In the genomic region with DNA sequence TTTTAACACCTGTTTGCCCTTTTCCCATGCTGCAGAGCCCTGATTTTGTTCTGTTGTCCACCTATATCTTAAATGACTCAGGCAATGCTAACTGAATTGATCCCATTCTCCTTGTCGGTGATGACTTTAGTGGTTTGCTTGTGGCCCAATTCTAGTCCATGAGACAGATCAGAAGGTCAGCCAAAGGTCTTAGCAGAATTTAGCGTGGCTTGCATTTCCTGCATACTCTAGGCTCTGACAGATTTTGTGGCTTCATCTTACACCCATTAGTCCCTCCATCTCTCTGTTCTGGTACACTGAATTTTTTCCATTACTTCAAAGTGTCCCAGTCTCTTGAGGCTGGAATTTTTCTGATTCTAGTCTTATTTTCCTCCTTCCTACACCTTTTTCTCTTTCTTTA, we compare ENCODE assay signal across 27 cellular contexts.
DNase-seq lines count a peak whose midpoint lies in the region; TF ChIP-seq lines count a peak whose summit lies in the region.
"Had no signal": no experiment of that assay in that cellular context is flagged by ENCODE, and none has a peak within 500 bp of the region (broad histone marks: within the 10 kb centered on the region; RNA-seq: fewer than 3 reads in every experiment).

No MANE protein-coding gene starts in this region.

- H3K4me1 Mint-ChIP-seq in Caco-2 (ENCODE audit: low read depth, unreplicated experiment): no peaks in the 10 kb centered on the region
- H3K4me1 Mint-ChIP-seq: activated naive CD8-positive, alpha-beta T cell treated with anti-CD3 and anti-CD28 coated beads, Interleukin-2, amount 50 U/mL, for 24 hours; memory B cell; WTC11 had no signal

- DNase-seq in AG08395 (ENCODE audit: low spot score) (peak; percentile 53), M059J (ENCODE audit: low read depth) (peak; percentile 47), astrocyte of the spinal cord (ENCODE audit: low read depth, low spot score) (peak; percentile 61), kidney tubule cell (ENCODE audit: low spot score) (peak; percentile 43), COLO668 (lab: John Stamatoyannopoulos, UW; ENCODE audit: unreplicated experiment) (no peak), NCI-H526 (lab: John Stamatoyannopoulos, UW) (no peak), Caco-2 (no peak), NK-92 (lab: John Stamatoyannopoulos, UW; ENCODE audit: unreplicated experiment) (no peak)
- DNase-seq: activated CD4-positive, alpha-beta T cell treated with anti-CD3 and anti-CD28 coated beads, Interleukin-2, amount 50 U/mL, for 1 hour; activated naive CD8-positive, alpha-beta T cell treated with anti-CD3 and anti-CD28 coated beads, Interleukin-2, amount 50 U/mL, for 24 hours; activated T-cell treated with anti-CD3 and anti-CD28 coated beads, Interleukin-2, amount 50 U/mL, for 48 hours; AML-193; CD8-positive, alpha-beta T cell; hippocampal formation; KG1; left colon; NCI-H1694; NCI-H446 treated with DMSO at 0.1 percent for 48 hours; NK-92 treated with Interleukin-12 subunit alpha and Interleukin-12 subunit beta, amount 100 ng/mL, for 24 hours; PC-3; Right ventricle myocardium superior; stimulated activated naive CD8-positive, alpha-beta T cell treated with anti-CD3 and anti-CD28 coated beads, Interleukin-15, Interleukin-2, amounts not matched to agents 100 U/mL and 50 U/mL, for 24 hours had no signal

- in situ Hi-C loops in astrocyte of the spinal cord (cut with HindIII; ENCODE audit: low sequenced_read_pairs): no loop called here

- no peaks in the 10 kb centered on the region for H3K9me3 ChIP-seq in Caco-2
- H3K9me3 ChIP-seq: breast epithelium, vagina had no signal

- no peaks in the 10 kb centered on the region; the same call in 1 of the 2 replicates for H3K27me3 ChIP-seq in Caco-2 (replicated peaks; ENCODE audit: control insufficient read depth, insufficient read depth, low read length)
- H3K27me3 ChIP-seq: breast epithelium, vagina had no signal

- no peak overlapping the region for H3K4me3 Mint-ChIP-seq in Caco-2 (ENCODE audit: unreplicated experiment)
- H3K4me3 Mint-ChIP-seq: activated naive CD8-positive, alpha-beta T cell treated with anti-CD3 and anti-CD28 coated beads, Interleukin-2, amount 50 U/mL, for 24 hours; CD8-positive, alpha-beta T cell; memory B cell; WTC11 had no signal

- H3K36me3 ChIP-seq in Caco-2 (ENCODE audit: control insufficient read depth, insufficient read depth, low read length): no peaks in the 10 kb centered on the region
- H3K36me3 ChIP-seq: breast epithelium, vagina had no signal

- H3K4me3 ChIP-seq in astrocyte of the spinal cord (ENCODE audit: low read depth, low read length) (no peak overlapping the region), Caco-2 (ENCODE audit: low read depth, low read length) (no peak overlapping the region)
- H3K4me3 ChIP-seq: breast epithelium, vagina had no signal

- CTCF ChIA-PET in Caco-2 (lab: Charles Lee): interaction anchor here (0.7 kb wide), 1 partner anchor 161 kb away, joined by 4 read pairs; no protein-coding TSS in a partner anchor

- H3K36me3 Mint-ChIP-seq in Caco-2 (ENCODE audit: insufficient read depth, unreplicated experiment): no peaks in the 10 kb centered on the region
- H3K36me3 Mint-ChIP-seq: CD8-positive, alpha-beta T cell; memory B cell; WTC11 had no signal

- intact Hi-C loops in Caco-2 (cut with micrococcal nuclease; ENCODE audit: unreplicated experiment): no loop called here

- H3K27me3 Mint-ChIP-seq in Caco-2 (ENCODE audit: insufficient read depth, unreplicated experiment): peaks cover 14% of the 10 kb centered on the region
- H3K27me3 Mint-ChIP-seq: activated naive CD8-positive, alpha-beta T cell treated with anti-CD3 and anti-CD28 coated beads, Interleukin-2, amount 50 U/mL, for 24 hours had no signal

- POLR2A ChIA-PET in Caco-2 (lab: Charles Lee): no interaction called here

- H3K27ac Mint-ChIP-seq in Caco-2 (ENCODE audit: unreplicated experiment): no peak overlapping the region
- H3K27ac Mint-ChIP-seq: activated naive CD8-positive, alpha-beta T cell treated with anti-CD3 and anti-CD28 coated beads, Interleukin-2, amount 50 U/mL, for 24 hours; CD8-positive, alpha-beta T cell; memory B cell; progenitor cell of endocrine pancreas; WTC11 had no signal

- BruUV-seq in Caco-2 (replicated peaks; lab: Mats Ljungman, UMichigan): no TSS peak

- H3K4me1 ChIP-seq in Caco-2: no peaks in the 10 kb centered on the region
- H3K4me1 ChIP-seq: breast epithelium, vagina had no signal

- no peaks in the 10 kb centered on the region for H3K9me3 Mint-ChIP-seq in Caco-2 (ENCODE audit: unreplicated experiment)
- H3K9me3 Mint-ChIP-seq: activated naive CD8-positive, alpha-beta T cell treated with anti-CD3 and anti-CD28 coated beads, Interleukin-2, amount 50 U/mL, for 24 hours; CD8-positive, alpha-beta T cell; memory B cell; WTC11 had no signal

- TF ChIP-seq CTCF in astrocyte of the spinal cord (IDR thresholded peaks at IDR 0.05; ENCODE audit: low read depth, low read length): no peak
- TF ChIP-seq CTCF in Caco-2 (IDR thresholded peaks at IDR 0.05; ENCODE audit: insufficient read depth in 1 of 2, low read depth in 1 of 2, low read length in 1 of 2, severe bottlenecking in 1 of 2, unreplicated experiment in 1 of 2): no peak

Comparison
In these comparisons a context has a peak if more than half of its experiments do, and no peak if none do; other contexts are left out.
1. DNase-seq: peak in AG08395 (single experiment), M059J (single experiment), astrocyte of the spinal cord (single experiment) and kidney tubule cell (single experiment); none in COLO668 (single experiment), NCI-H526 (0 of 2), Caco-2 (0 of 2) and NK-92 (single experiment).